8 cellular contexts compared by ENCODE assay signal in genomic region chr3:10344147-10344943, GRCh38. TPM values are rescaled to one million over a fixed set of nuclear protein-coding genes. Genes with fewer than 3 reads are reported as not detected.
DNase-seq lines count a peak whose midpoint lies in the region; ATAC-seq and TF ChIP-seq lines count a peak whose summit lies in the region.

No MANE protein-coding gene starts in this region.

- peak; percentile 30 for DNase-seq in DMS53 (lab: John Stamatoyannopoulos, UW)
- DNase-seq in DMS53 treated with DMSO at 0.1 percent for 48 hours (lab: John Stamatoyannopoulos, UW; ENCODE audit: unreplicated experiment), result no peak
- peak; percentile 9 to 26 for DNase-seq in NCI-H1930 (lab: John Stamatoyannopoulos, UW)
- peak; percentile 68 for DNase-seq in activated CD4-positive, alpha-beta memory T cell treated with anti-CD3 and anti-CD28 coated beads for 36 hours
- DNase-seq in dorsolateral prefrontal cortex, result peak in 7 of 10 donors; percentile 34 to 68 (median 61)
- DNase-seq in mucosa of descending colon, result peak in 2 of 3 donors; percentile 48 to 63
- no peak for DNase-seq in omental fat pad (ENCODE audit: low spot score)

- no peaks in the 10 kb centered on the region for H3K9me3 Mint-ChIP-seq in activated CD4-positive, alpha-beta memory T cell treated with anti-CD3 and anti-CD28 coated beads for 36 hours
- H3K9me3 Mint-ChIP-seq in stimulated activated memory B cell treated with anti-CD40 and anti-IgM and Interleukin-4, amounts not matched to agents 10 μg/mL and 1 μg/mL and 100 μg/mL, for 72 hours, result no peaks in the 10 kb centered on the region

- H3K4me3 ChIP-seq in dorsolateral prefrontal cortex, result no peak overlapping the region
- H3K4me3 ChIP-seq in mucosa of descending colon, result no peak overlapping the region

- H3K4me1 Mint-ChIP-seq in activated CD4-positive, alpha-beta memory T cell treated with anti-CD3 and anti-CD28 coated beads for 36 hours (ENCODE audit: low read depth), result no peaks in the 10 kb centered on the region
- H3K4me1 Mint-ChIP-seq in stimulated activated memory B cell treated with anti-CD40 and anti-IgM and Interleukin-4, amounts not matched to agents 10 μg/mL and 1 μg/mL and 100 μg/mL, for 72 hours, result peaks cover 13% of the 10 kb centered on the region

- H3K27ac ChIP-seq in dorsolateral prefrontal cortex, result peak overlapping the region in 49 of 59 donors; percentile 4 to 78 (median 46)

- H3K27ac Mint-ChIP-seq in activated CD4-positive, alpha-beta memory T cell treated with anti-CD3 and anti-CD28 coated beads for 36 hours, result no peak overlapping the region
- peak overlapping the region; percentile 9 for H3K27ac Mint-ChIP-seq in stimulated activated memory B cell treated with anti-CD40 and anti-IgM and Interleukin-4, amounts not matched to agents 10 μg/mL and 1 μg/mL and 100 μg/mL, for 72 hours

- H3K27me3 Mint-ChIP-seq in activated CD4-positive, alpha-beta memory T cell treated with anti-CD3 and anti-CD28 coated beads for 36 hours, result peaks cover 1% of the 10 kb centered on the region
- peaks cover 12% of the 10 kb centered on the region for H3K27me3 Mint-ChIP-seq in stimulated activated memory B cell treated with anti-CD40 and anti-IgM and Interleukin-4, amounts not matched to agents 10 μg/mL and 1 μg/mL and 100 μg/mL, for 72 hours

- peak; percentile 39 to 93 (median 83) for TF ChIP-seq CTCF in dorsolateral prefrontal cortex (IDR thresholded peaks at IDR 0.05 in 54 of 56, conservative IDR thresholded peaks at IDR 0.05 in 2 of 56; ENCODE audit: low read depth in 1 of 56, partially characterized antibody in 56 of 56)
- peak; percentile 77 for TF ChIP-seq CTCF in mucosa of descending colon (IDR thresholded peaks at IDR 0.05)
- peak in 1 of 3 donors; percentile 28 for TF ChIP-seq CTCF in omental fat pad (IDR thresholded peaks at IDR 0.05)

- H3K36me3 ChIP-seq in mucosa of descending colon (ENCODE audit: low read depth), result no peaks in the 10 kb centered on the region

- H3K4me1 ChIP-seq in mucosa of descending colon (ENCODE audit: low read depth), result no peaks in the 10 kb centered on the region

- H3K27me3 ChIP-seq in dorsolateral prefrontal cortex, result no peaks in the 10 kb centered on the region

- no peaks in the 10 kb centered on the region for H3K36me3 Mint-ChIP-seq in activated CD4-positive, alpha-beta memory T cell treated with anti-CD3 and anti-CD28 coated beads for 36 hours
- H3K36me3 Mint-ChIP-seq in stimulated activated memory B cell treated with anti-CD40 and anti-IgM and Interleukin-4, amounts not matched to agents 10 μg/mL and 1 μg/mL and 100 μg/mL, for 72 hours, result no peaks in the 10 kb centered on the region

- no peak overlapping the region for H3K4me3 Mint-ChIP-seq in activated CD4-positive, alpha-beta memory T cell treated with anti-CD3 and anti-CD28 coated beads for 36 hours
- no peak overlapping the region for H3K4me3 Mint-ChIP-seq in stimulated activated memory B cell treated with anti-CD40 and anti-IgM and Interleukin-4, amounts not matched to agents 10 μg/mL and 1 μg/mL and 100 μg/mL, for 72 hours

- ATAC-seq in mucosa of descending colon (peak; percentile 27), omental fat pad (ENCODE audit: low FRiP score) (no peak)
- ATAC-seq in stimulated activated memory B cell treated with anti-CD40 and anti-IgM and Interleukin-4, amounts not matched to agents 10 μg/mL and 1 μg/mL and 100 μg/mL, for 72 hours, result peak; percentile 52

- H3K9me3 ChIP-seq in mucosa of descending colon, result no peaks in the 10 kb centered on the region

- POLR2A ChIA-PET in activated CD4-positive, alpha-beta memory T cell treated with anti-CD3 and anti-CD28 coated beads for 36 hours (lab: Charles Lee), result no interaction called here

- intact Hi-C loops in activated CD4-positive, alpha-beta memory T cell treated with anti-CD3 and anti-CD28 coated beads for 36 hours (cut with micrococcal nuclease), result loop anchor here (2.0 to 10.0 kb wide), 2 partner anchors 360 to 394 kb away; no protein-coding TSS in a partner anchor
- intact Hi-C loops in dorsolateral prefrontal cortex (cut with DNase I) (loop anchor here (2.0 to 5.0 kb wide), 2 partner anchors 393 to 394 kb away; no protein-coding TSS in a partner anchor), mucosa of descending colon (cut with DNase I, micrococcal nuclease) (loop anchor here in 1 of 2 donors (10.0 kb wide), 1 partner anchor 390 kb away; no protein-coding TSS in a partner anchor)

- CTCF ChIA-PET in activated CD4-positive, alpha-beta memory T cell treated with anti-CD3 and anti-CD28 coated beads for 36 hours (lab: Charles Lee), result interaction anchor here (0.5 to 3.2 kb wide), 21 partner anchors 9 to 951 kb away, joined by 3 to 48 read pairs (median 4); no protein-coding TSS in a partner anchor

RNA-seq across cellular contexts. Expression of gene SEC13, which starts 23.4 kb away (rescaled TPM):
- total RNA-seq in activated CD4-positive, alpha-beta memory T cell treated with anti-CD3 and anti-CD28 coated beads for 36 hours, result 10 to 100 TPM; 95.3 to 95.6 TPM
- total RNA-seq in dorsolateral prefrontal cortex (10 to 100 TPM; 42.9 to 78.5 (median 62.1) TPM), mucosa of descending colon (100 to 1,000 TPM in 1 of 3 donors, 10 to 100 TPM in 2; 88.1 to 127 (median 95.3) TPM), omental fat pad (100 to 1,000 TPM in 2 of 4 donors, 10 to 100 TPM in 2; 86.7 to 110 (median 101) TPM)

RNA-seq across cellular contexts. Expression of gene GHRL, which starts 51.6 kb away (rescaled TPM):
- under 1 TPM in 1 of 2 experiments, not detected in 1; 0.73 TPM for total RNA-seq in activated CD4-positive, alpha-beta memory T cell treated with anti-CD3 and anti-CD28 coated beads for 36 hours
- total RNA-seq in dorsolateral prefrontal cortex, result 1 to 10 TPM in 72 of 120 experiments, under 1 TPM in 24, not detected in 24; 0.32 to 6.7 (median 1.6) TPM
- total RNA-seq in mucosa of descending colon, result under 1 TPM; 0.51 to 0.63 (median 0.55) TPM
- 1 to 10 TPM in 1 of 4 donors, not detected in 3; 7.3 TPM for total RNA-seq in omental fat pad

Comparison
In these comparisons a context has a peak if more than half of its experiments do, and no peak if none do; other contexts are left out.
1. DNase-seq: peak in DMS53 (single experiment), NCI-H1930 (2 of 2), activated CD4-positive, alpha-beta memory T cell treated with anti-CD3 and anti-CD28 coated beads for 36 hours (single experiment), dorsolateral prefrontal cortex (7 of 10) and mucosa of descending colon (2 of 3); none in DMS53 treated with DMSO at 0.1 percent for 48 hours (single experiment) and omental fat pad (single experiment).